ENCODE assay signal across 8 cellular contexts in the genomic region with DNA sequence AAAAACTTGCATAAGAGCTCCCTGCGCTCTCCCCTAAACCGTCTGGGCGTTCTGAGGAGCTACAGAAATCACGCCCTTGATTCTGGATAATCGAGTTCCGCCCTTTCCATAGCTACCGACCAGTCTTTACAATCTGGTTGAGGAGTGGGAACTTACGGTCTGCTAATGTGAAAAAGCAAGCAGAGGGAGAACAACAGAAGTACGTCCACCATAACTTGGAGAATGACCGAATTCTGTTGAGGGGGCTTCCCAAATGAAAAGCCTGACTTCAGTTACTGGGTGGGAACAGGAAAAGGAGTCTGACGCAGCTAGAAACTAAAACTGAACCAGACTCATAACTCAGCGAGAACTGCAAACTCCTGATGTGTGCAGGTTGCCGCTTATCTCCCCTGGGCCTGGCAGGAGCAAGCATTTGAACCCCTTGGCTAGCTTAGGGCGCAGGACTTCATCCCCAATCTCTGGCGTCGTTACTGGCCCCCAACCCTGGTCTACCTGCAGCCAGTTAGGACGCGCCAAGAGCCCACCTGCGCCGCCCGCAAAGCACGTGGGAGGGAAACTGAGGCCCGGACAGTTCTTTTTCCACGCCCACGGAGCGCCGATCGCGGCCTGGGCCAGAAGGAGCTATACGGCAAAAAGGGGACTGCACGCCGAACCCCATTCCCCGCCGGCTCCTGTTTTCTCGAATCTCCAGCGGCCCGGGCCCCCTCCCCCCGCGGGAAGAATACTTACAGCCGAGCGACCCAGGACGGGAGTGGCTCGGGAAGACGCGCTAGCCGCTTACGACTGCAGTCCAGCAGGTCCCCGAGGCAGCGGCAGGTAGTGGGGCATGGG. TPM values are rescaled to one million over a fixed set of nuclear protein-coding genes. Genes with fewer than 3 reads are reported as not detected.
A peak's percentile ranks its signal among the peaks of the same experiment; 100 is the strongest.
DNase-seq lines count a peak whose midpoint lies in the region; ATAC-seq and TF ChIP-seq lines count a peak whose summit lies in the region.

No MANE protein-coding gene starts in this region.

- DNase-seq in GM10248 (ENCODE audit: extremely low spot score) (peak; percentile 42), RWPE1 (ENCODE audit: low spot score) (peak; percentile 48), fibroblast of the aortic adventitia (ENCODE audit: low read depth) (peak; percentile 67), neural progenitor cell (ENCODE audit: low spot score) (peak; percentile 60), cerebellar nuclear complex (lab: John Stamatoyannopoulos, UW) (no peak), SIG-M5 (lab: John Stamatoyannopoulos, UW) (no peak), NCI-H2081 treated with DMSO at 0.1 percent for 48 hours (lab: John Stamatoyannopoulos, UW) (no peak)

- peaks cover 64% of the 10 kb centered on the region for H3F3A ChIP-seq in neural progenitor cell (ENCODE audit: low read depth)

- peak overlapping the region; percentile 98 for H3K27ac ChIP-seq in RWPE1
- peak overlapping the region; percentile 90 for H3K27ac ChIP-seq in neural progenitor cell

- peak overlapping the region; percentile 33 for H3K9ac ChIP-seq in neural progenitor cell

- peaks cover 45% of the 10 kb centered on the region for H3K4me1 Mint-ChIP-seq in neural progenitor cell

- ATAC-seq in HG02852 (IDR thresholded peaks at IDR 0.05; ENCODE audit: unreplicated experiment) = peak; percentile 35

- H3K36me3 ChIP-seq in neural progenitor cell = no peaks in the 10 kb centered on the region

- H4K20me1 ChIP-seq in neural progenitor cell (ENCODE audit: low read depth) = peaks cover 41% of the 10 kb centered on the region

- POLR2A ChIA-PET in GM10248 (lab: Yijun Ruan, JAX) (no interaction called here), RWPE1 (lab: Yijun Ruan, JAX; ENCODE audit: low non-redundant PET) (no interaction called here)

- peaks cover 55% of the 10 kb centered on the region for H3K79me2 ChIP-seq in neural progenitor cell (ENCODE audit: low read depth)

- peak overlapping the region; percentile 98 for H3K4me2 ChIP-seq in neural progenitor cell

- peak overlapping the region; percentile 89 for H3K4me3 Mint-ChIP-seq in neural progenitor cell

- no peaks in the 10 kb centered on the region for H3K27me3 ChIP-seq in neural progenitor cell

- no peaks in the 10 kb centered on the region for H3K27me3 Mint-ChIP-seq in neural progenitor cell (ENCODE audit: insufficient read depth, low read depth)

- H3K4me3 ChIP-seq in fibroblast of the aortic adventitia (ENCODE audit: low read depth, low read length) (peak overlapping the region; percentile 94), neural progenitor cell (peak overlapping the region; percentile 86)

- no peaks in the 10 kb centered on the region for H3K9me3 ChIP-seq in neural progenitor cell (ENCODE audit: low read depth)

- peak overlapping the region; percentile 85 for H3K27ac Mint-ChIP-seq in neural progenitor cell

- H3K36me3 Mint-ChIP-seq in neural progenitor cell = no peaks in the 10 kb centered on the region

- peak overlapping the region; percentile 89 for H2AFZ ChIP-seq in neural progenitor cell (replicated peaks)

- TF ChIP-seq CTCF in GM10248 (IDR thresholded peaks at IDR 0.05; ENCODE audit: control extremely low read depth, extremely low read depth, low read depth, missing control alignments) (no peak), RWPE1 (conservative IDR thresholded peaks at IDR 0.05; ENCODE audit: low read depth) (no peak), fibroblast of the aortic adventitia (IDR thresholded peaks at IDR 0.05; ENCODE audit: insufficient read depth, low read length) (no peak), neural progenitor cell (IDR thresholded peaks at IDR 0.05) (no peak)

- H3K4me1 ChIP-seq in neural progenitor cell = peaks cover 40% of the 10 kb centered on the region

- CTCF ChIA-PET in GM10248 (lab: Yijun Ruan, JAX) (interaction anchor here (1.2 to 1.4 kb wide), 3 partner anchors 13 to 194 kb away, joined by 3 to 4 read pairs (median 3); no protein-coding TSS in a partner anchor), RWPE1 (lab: Yijun Ruan, JAX) (interaction anchor here (1.0 kb wide), 1 partner anchor 12 kb away, joined by 3 read pairs; no protein-coding TSS in a partner anchor)

- H3K9me3 Mint-ChIP-seq in neural progenitor cell = no peaks in the 10 kb centered on the region

RNA-seq across cellular contexts. Expression of a gene that starts 0.8 kb away (rescaled TPM):
- 88.8 and 197 TPM in 2 replicates for total RNA-seq in fibroblast of the aortic adventitia (ENCODE audit: low replicate concordance)
- 56.2 and 67.5 TPM in 2 replicates for total RNA-seq in neural progenitor cell (ENCODE audit: low replicate concordance)

Comparison
In these comparisons a context has a peak if more than half of its experiments do, and no peak if none do; other contexts are left out.
1. DNase-seq: peak in GM10248 (single experiment), RWPE1 (single experiment), fibroblast of the aortic adventitia (single experiment) and neural progenitor cell (single experiment); none in cerebellar nuclear complex (0 of 2), SIG-M5 (single experiment) and NCI-H2081 treated with DMSO at 0.1 percent for 48 hours (single experiment).